8 cellular contexts compared by ENCODE assay signal in genomic region chr5:96885518-96886338, GRCh38. TPM values are rescaled to one million over a fixed set of nuclear protein-coding genes. Genes with fewer than 3 reads are reported as not detected.
DNase-seq lines count a peak whose midpoint lies in the region; ATAC-seq and TF ChIP-seq lines count a peak whose summit lies in the region.

No MANE protein-coding gene starts in this region.

- H3K4me1 Mint-ChIP-seq in T-helper 2 cell treated with Interferon-gamma antibody and Interleukin-4, amounts not matched to agents 5 μg/mL and 100 μg/mL, for 36 hours (ENCODE audit: low read depth), result peaks cover 67% of the 10 kb centered on the region

- H3K9me3 Mint-ChIP-seq in T-helper 2 cell treated with Interferon-gamma antibody and Interleukin-4, amounts not matched to agents 5 μg/mL and 100 μg/mL, for 36 hours, result no peaks in the 10 kb centered on the region

- intact Hi-C loops in spleen (cut with DNase I; ENCODE audit: low total_unique reads), result loop anchor here (10.0 kb wide), 1 partner anchor 49 kb away; the partner anchor contains the start of gene LNPEP
- intact Hi-C loops in thyroid gland (cut with DNase I), result no loop called here

- no peak for TF ChIP-seq CTCF in spleen (IDR thresholded peaks at IDR 0.05 in 8 of 11, conservative IDR thresholded peaks at IDR 0.05 in 3 of 11)
- TF ChIP-seq CTCF in thyroid gland (IDR thresholded peaks at IDR 0.05), result no peak

- peak overlapping the region; percentile 92 for H3K27ac Mint-ChIP-seq in T-helper 2 cell treated with Interferon-gamma antibody and Interleukin-4, amounts not matched to agents 5 μg/mL and 100 μg/mL, for 36 hours

- H3K4me1 ChIP-seq in spleen, result peaks cover 33 to 68% (median 55%) of the 10 kb centered on the region in 6 donors
- peaks cover 0 to 15% of the 10 kb centered on the region in 2 donors for H3K4me1 ChIP-seq in thyroid gland

- H3K27me3 Mint-ChIP-seq in T-helper 2 cell treated with Interferon-gamma antibody and Interleukin-4, amounts not matched to agents 5 μg/mL and 100 μg/mL, for 36 hours (ENCODE audit: low read depth), result no peaks in the 10 kb centered on the region

- H3K27me3 ChIP-seq in spleen (replicated peaks in 1 of 7), result no peaks in the 10 kb centered on the region
- H3K27me3 ChIP-seq in thyroid gland, result no peaks in the 10 kb centered on the region

- TF ChIP-seq POLR2A in spleen (IDR thresholded peaks at IDR 0.05) (no peak), thyroid gland (IDR thresholded peaks at IDR 0.05) (no peak)

- H3K4me3 Mint-ChIP-seq in T-helper 2 cell treated with Interferon-gamma antibody and Interleukin-4, amounts not matched to agents 5 μg/mL and 100 μg/mL, for 36 hours, result peak overlapping the region; percentile 81

- H3K9me3 ChIP-seq in spleen, result no peaks in the 10 kb centered on the region
- H3K9me3 ChIP-seq in thyroid gland, result no peaks in the 10 kb centered on the region

- 43 to 63% (median 53%) methylated on average over 5 of the region's 5 CpGs for WGBS in spleen, 5 donors
- 80 to 82% methylated on average over 5 of the region's 5 CpGs for WGBS in thyroid gland, 2 donors

- ATAC-seq in HG03066 (IDR thresholded peaks at IDR 0.05; ENCODE audit: low read depth, unreplicated experiment), result peak; percentile 94

- DNase-seq in activated gamma-delta T cell treated with Interleukin-2 at 50 U/mL for 16 hours (peak; percentile 11), activated gamma-delta T cell (lab: John Stamatoyannopoulos, UW) (no peak), spleen (no peak), thyroid gland (no peak), HK-2 (ENCODE audit: unreplicated experiment) (no peak), ecto neural progenitor cell (ENCODE audit: low spot score) (no peak)
- peak; percentile 62 for DNase-seq in T-helper 2 cell treated with Interferon-gamma antibody and Interleukin-4, amounts not matched to agents 5 μg/mL and 100 μg/mL, for 36 hours (ENCODE audit: low spot score)

- H3K4me3 ChIP-seq in spleen (peak overlapping the region in 1 of 8 donors; percentile 27), thyroid gland (replicated peaks in 1 of 3) (no peak overlapping the region)

- H3K27ac ChIP-seq in spleen, result peak overlapping the region; percentile 35 to 89 (median 68)
- H3K27ac ChIP-seq in thyroid gland, result no peak overlapping the region

- peaks cover 0 to 96% (median 49%) of the 10 kb centered on the region in 6 donors for H3K36me3 ChIP-seq in spleen
- no peaks in the 10 kb centered on the region for H3K36me3 ChIP-seq in thyroid gland

- H3K36me3 Mint-ChIP-seq in T-helper 2 cell treated with Interferon-gamma antibody and Interleukin-4, amounts not matched to agents 5 μg/mL and 100 μg/mL, for 36 hours (ENCODE audit: low read depth), result peaks cover 76% of the 10 kb centered on the region

RNA-seq across cellular contexts. Expression of gene ERAP2, which starts 9.4 kb away (rescaled TPM):
- 10 to 100 TPM; 33.2 to 91.8 (median 66.8) TPM for total RNA-seq in spleen
- polyA plus RNA-seq in spleen, result 10 to 100 TPM; 10.6 to 38.6 (median 14.7) TPM
- 10 to 100 TPM in 3 of 4 donors, 1 to 10 TPM in 1; 9.2 to 19.2 (median 14.0) TPM for total RNA-seq in thyroid gland

RNA-seq across cellular contexts. Expression of gene LNPEP, which starts 50.2 kb away (rescaled TPM):
- total RNA-seq in spleen, result 10 to 100 TPM; 62.4 to 82.2 (median 72.0) TPM
- polyA plus RNA-seq in spleen, result 1 to 10 TPM; 8.5 to 9.7 (median 8.6) TPM
- 10 to 100 TPM; 35.0 to 59.9 (median 45.2) TPM for total RNA-seq in thyroid gland

Comparison
In these comparisons a context has a peak if more than half of its experiments do, and no peak if none do; other contexts are left out.
1. DNase-seq: peak in activated gamma-delta T cell treated with Interleukin-2 at 50 U/mL for 16 hours (single experiment) and T-helper 2 cell treated with Interferon-gamma antibody and Interleukin-4, amounts not matched to agents 5 μg/mL and 100 μg/mL, for 36 hours (single experiment); none in activated gamma-delta T cell (single experiment), spleen (single experiment), thyroid gland (0 of 2), HK-2 (single experiment) and ecto neural progenitor cell (single experiment).
2. H3K27ac ChIP-seq: peak in spleen (8 of 8); none in thyroid gland (0 of 3).